ENCODE assay signal across 22 cellular contexts in the genomic region with DNA sequence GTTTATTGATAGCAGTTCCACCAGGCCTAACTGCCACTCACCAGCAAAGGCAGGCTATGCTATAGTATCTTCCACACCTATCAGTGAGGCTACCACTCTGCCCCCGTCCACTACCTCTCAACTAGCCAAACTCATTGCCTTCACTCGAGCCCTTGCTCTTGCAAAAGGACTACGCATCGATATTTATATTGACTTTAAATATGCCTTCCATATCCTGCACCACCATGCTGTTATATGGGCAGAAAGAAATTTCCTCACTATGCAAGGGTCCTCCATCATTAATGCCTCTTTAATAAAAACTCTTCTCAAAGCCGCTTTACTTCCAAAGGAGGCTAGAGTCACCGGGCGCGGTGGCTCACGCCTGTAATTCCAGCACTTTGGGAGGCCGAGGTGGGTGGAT. TPM values are rescaled to one million over a fixed set of nuclear protein-coding genes. Genes with fewer than 3 reads are reported as not detected.
"Had no signal": no experiment of that assay in that cellular context is flagged by ENCODE, and none has a peak within 500 bp of the region (broad histone marks: within the 10 kb centered on the region; RNA-seq: fewer than 3 reads in every experiment).

No MANE protein-coding gene starts in this region.

RNA-seq across cellular contexts. Expression of a gene that starts 18.4 kb away (rescaled TPM):
- total RNA-seq: left cardiac atrium; left lobe of liver; left ventricle myocardium inferior; left ventricle myocardium superior; lung microvascular endothelial cell; mesenteric fat pad; mononuclear cell; mucosa of descending colon; myocyte; naive thymus-derived CD4-positive, alpha-beta T cell; naive thymus-derived CD8-positive, alpha-beta T cell had no signal
- polyA plus RNA-seq: hepatocyte; immature natural killer cell; liver; naive thymus-derived CD4-positive, alpha-beta T cell had no signal

RNA-seq across cellular contexts. Expression of a gene that starts 58.4 kb away (rescaled TPM):
- total RNA-seq: hepatocyte; kidney epithelial cell; left colon; left lobe of liver; left ventricle myocardium superior; lower leg skin; lower lobe of right lung; lung; lung microvascular endothelial cell; mammary epithelial cell; mesenteric fat pad; mucosa of descending colon; mucosa of gallbladder; myocyte; naive thymus-derived CD4-positive, alpha-beta T cell; naive thymus-derived CD8-positive, alpha-beta T cell had no signal
- polyA plus RNA-seq: hepatocyte; keratinocyte; liver; mammary epithelial cell; naive thymus-derived CD4-positive, alpha-beta T cell; naive thymus-derived CD8-positive, alpha-beta T cell had no signal
